In the genomic region with DNA sequence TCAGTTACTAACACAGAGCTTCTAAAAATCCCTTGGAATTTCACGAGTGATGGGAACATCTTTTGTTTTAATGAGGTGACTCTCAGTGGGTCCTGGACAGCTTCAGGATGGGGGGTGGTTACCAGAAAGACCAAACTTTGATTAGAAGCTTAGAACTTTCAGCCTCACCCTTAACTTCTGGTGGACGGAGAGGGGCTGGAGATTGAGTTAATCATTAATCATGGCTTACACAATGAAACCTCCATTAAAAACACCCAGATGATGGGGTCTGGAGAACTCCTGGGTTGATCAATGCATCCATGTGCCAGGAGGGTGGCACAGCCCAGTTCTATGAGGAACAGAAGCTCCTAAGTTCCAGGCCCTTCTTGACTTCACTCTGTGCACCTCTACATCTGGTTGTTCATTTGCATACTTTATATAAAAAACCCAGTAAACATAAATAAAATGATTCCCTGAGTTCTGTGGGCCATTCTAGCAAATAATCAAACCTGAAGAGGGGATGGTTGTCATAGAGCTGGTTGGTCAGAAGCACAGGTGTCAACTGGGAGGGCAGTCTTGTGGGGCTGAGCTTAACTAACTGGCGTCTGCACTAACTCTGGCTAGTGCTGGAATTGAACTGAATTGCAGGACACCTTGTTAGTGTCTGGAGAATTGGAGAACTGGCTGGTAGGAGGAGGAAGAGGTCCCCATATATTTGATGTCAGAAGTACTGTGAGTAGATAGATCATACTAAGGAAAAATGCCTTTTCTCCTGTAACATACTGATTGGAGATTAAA, we compare ENCODE assay signal across 19 cellular contexts. TPM values are rescaled to one million over a fixed set of nuclear protein-coding genes. Genes with fewer than 3 reads are reported as not detected.
A peak's percentile ranks its signal among the peaks of the same experiment; 100 is the strongest.
DNase-seq lines count a peak whose midpoint lies in the region; ATAC-seq and TF ChIP-seq lines count a peak whose summit lies in the region.
"Had no signal": no experiment of that assay in that cellular context is flagged by ENCODE, and none has a peak within 500 bp of the region (broad histone marks: within the 10 kb centered on the region; RNA-seq: fewer than 3 reads in every experiment).

No MANE protein-coding gene starts in this region.

- peak overlapping the region in 5 of 11 experiments; percentile 9 to 29 (median 15); a peak in 5 of 22 replicates for H3K27ac ChIP-seq in BLaER1 treated with 17β-estradiol and CSF1 and Interleukin-3, amounts not matched to agents 10 nM and 100 nM
- no peak overlapping the region for H3K27ac ChIP-seq in SK-N-SH (ENCODE audit: low read depth in 2 of 2, low read length in 1 of 2)
- H3K27ac ChIP-seq: HL-60, PC-9, prostate gland, SJSA1 had no signal

- H3F3A ChIP-seq in SK-N-SH (replicated peaks; ENCODE audit: insufficient read depth) = peaks cover 21% of the 10 kb centered on the region

- H3K79me2 ChIP-seq in SK-N-SH (ENCODE audit: insufficient read depth) = peaks cover 85% of the 10 kb centered on the region

- no peak overlapping the region for H3K4me3 ChIP-seq in BLaER1 treated with 17β-estradiol and CSF1 and Interleukin-3, amounts not matched to agents 10 nM and 100 nM
- H3K4me3 ChIP-seq in foreskin fibroblast (ENCODE audit: low read depth in 1 of 2, low read length in 2 of 2) (no peak overlapping the region), SK-N-SH (ENCODE audit: low read depth in 2 of 2, low read length in 1 of 2) (no peak overlapping the region)
- H3K4me3 ChIP-seq: GM23338, lung, PC-9, prostate gland, SJSA1, tibial nerve had no signal

- H3K9me2 ChIP-seq in SK-N-SH = no peaks in the 10 kb centered on the region

- peak overlapping the region; percentile 25 to 27 for H3K27ac Mint-ChIP-seq in effector memory CD8-positive, alpha-beta T cell
- H3K27ac Mint-ChIP-seq in osteocyte (ENCODE audit: unreplicated experiment) (peak overlapping the region; percentile 37), nephron progenitor cell (no peak overlapping the region)
- H3K27ac Mint-ChIP-seq: GM23338 had no signal

- peaks cover 33 to 88% (median 55%) of the 10 kb centered on the region in 11 experiments; a peak in 20 of 22 replicates for H3K36me3 ChIP-seq in BLaER1 treated with 17β-estradiol and CSF1 and Interleukin-3, amounts not matched to agents 10 nM and 100 nM
- peaks cover 36 to 42% of the 10 kb centered on the region in 2 experiments for H3K36me3 ChIP-seq in SK-N-SH (replicated peaks in 1 of 2; ENCODE audit: control insufficient read depth in 1 of 2, insufficient read depth in 2 of 2, low read length in 1 of 2)
- H3K36me3 ChIP-seq: prostate gland, tibial nerve had no signal

- no peak for DNase-seq in effector memory CD8-positive, alpha-beta T cell
- DNase-seq in osteocyte (ENCODE audit: extremely low spot score, unreplicated experiment) = no peak
- no peak for DNase-seq in foreskin fibroblast
- DNase-seq in SK-N-SH = no peak
- no peak for DNase-seq in nephron progenitor cell
- DNase-seq: activated gamma-delta T cell, cerebellar nuclear complex, NCI-H82, PC-9 had no signal

- peak overlapping the region in 7 of 11 experiments; percentile 0 to 56 (median 27); a peak in 8 of 22 replicates for H3K9ac ChIP-seq in BLaER1 treated with 17β-estradiol and CSF1 and Interleukin-3, amounts not matched to agents 10 nM and 100 nM
- H3K9ac ChIP-seq in SK-N-SH = no peak overlapping the region

- TF ChIP-seq CTCF in osteocyte (IDR thresholded peaks at IDR 0.05) (no peak), foreskin fibroblast (IDR thresholded peaks at IDR 0.05; ENCODE audit: low read depth, low read length) (no peak), SK-N-SH (IDR thresholded peaks at IDR 0.05) (no peak), nephron progenitor cell (IDR thresholded peaks at IDR 0.05) (no peak)

- H3K36me3 Mint-ChIP-seq in effector memory CD8-positive, alpha-beta T cell (ENCODE audit: insufficient read depth) = peaks cover 4% of the 10 kb centered on the region
- H3K36me3 Mint-ChIP-seq in osteocyte (ENCODE audit: unreplicated experiment) (peaks cover 3% of the 10 kb centered on the region), nephron progenitor cell (ENCODE audit: low read depth) (peaks cover 45% of the 10 kb centered on the region)
- H3K36me3 Mint-ChIP-seq: naive B cell had no signal

- H3K4me2 ChIP-seq in BLaER1 treated with 17β-estradiol and CSF1 and Interleukin-3, amounts not matched to agents 10 nM and 100 nM = peak overlapping the region in 10 of 11 experiments; percentile 18 to 81 (median 49); a peak in 9 of 22 replicates
- no peak overlapping the region for H3K4me2 ChIP-seq in SK-N-SH
- H3K4me2 ChIP-seq: GM23338, PC-9 had no signal

- no peak overlapping the region for H3K4me3 Mint-ChIP-seq in effector memory CD8-positive, alpha-beta T cell
- no peak overlapping the region for H3K4me3 Mint-ChIP-seq in osteocyte (ENCODE audit: unreplicated experiment)
- H3K4me3 Mint-ChIP-seq in nephron progenitor cell = no peak overlapping the region
- H3K4me3 Mint-ChIP-seq: GM23338, naive B cell had no signal

- no peaks in the 10 kb centered on the region for H3K27me3 ChIP-seq in BLaER1 treated with 17β-estradiol and CSF1 and Interleukin-3, amounts not matched to agents 10 nM and 100 nM
- H3K27me3 ChIP-seq in SK-N-SH (ENCODE audit: insufficient read depth) = no peaks in the 10 kb centered on the region
- H3K27me3 ChIP-seq: SJSA1, tibial nerve had no signal

- peaks cover 21 to 94% (median 32%) of the 10 kb centered on the region in 10 experiments for H3K4me1 ChIP-seq in BLaER1 treated with 17β-estradiol and CSF1 and Interleukin-3, amounts not matched to agents 10 nM and 100 nM
- H3K4me1 ChIP-seq in SK-N-SH (ENCODE audit: control insufficient read depth in 1 of 2, insufficient read depth in 2 of 2, low read depth in 1 of 2, low read length in 1 of 2) = peaks cover 16 to 29% of the 10 kb centered on the region in 2 experiments; a peak in 3 of 4 replicates
- H3K4me1 ChIP-seq: prostate gland had no signal

- no peak overlapping the region for H2AFZ ChIP-seq in SK-N-SH (ENCODE audit: low read depth)
- H2AFZ ChIP-seq: GM23338, PC-9 had no signal

- no peaks in the 10 kb centered on the region for H3K9me3 ChIP-seq in BLaER1 treated with 17β-estradiol and CSF1 and Interleukin-3, amounts not matched to agents 10 nM and 100 nM (replicated peaks in 1 of 11)
- no peaks in the 10 kb centered on the region for H3K9me3 ChIP-seq in SK-N-SH
- H3K9me3 ChIP-seq: prostate gland, SJSA1, tibial nerve had no signal

- H3K27me3 Mint-ChIP-seq in effector memory CD8-positive, alpha-beta T cell = no peaks in the 10 kb centered on the region
- H3K27me3 Mint-ChIP-seq in osteocyte (ENCODE audit: unreplicated experiment) (no peaks in the 10 kb centered on the region), nephron progenitor cell (ENCODE audit: low read depth, poor library complexity) (no peaks in the 10 kb centered on the region)
- H3K27me3 Mint-ChIP-seq: naive B cell had no signal

- no peak for TF ChIP-seq RAD21 in SK-N-SH (IDR thresholded peaks at IDR 0.05; ENCODE audit: low read length)

- POLR2A ChIA-PET in SK-N-SH (lab: Yijun Ruan, JAX) = no interaction called here

- ATAC-seq in HG02759 (IDR thresholded peaks at IDR 0.05; ENCODE audit: unreplicated experiment) (peak; percentile 15), HG03139 (IDR thresholded peaks at IDR 0.05; ENCODE audit: unreplicated experiment) (no peak)
- no peak for ATAC-seq in effector memory CD8-positive, alpha-beta T cell (replicated peaks)
- ATAC-seq: GM23338 had no signal

- 82% methylated on average over 3 of the region's 3 CpGs for WGBS in SK-N-SH (ENCODE audit: low lambda C conversion rate)

- H3K4me1 Mint-ChIP-seq in effector memory CD8-positive, alpha-beta T cell (ENCODE audit: low read depth in 2 of 2) = peaks cover 9 to 35% of the 10 kb centered on the region in 2 donors
- peaks cover 73% of the 10 kb centered on the region for H3K4me1 Mint-ChIP-seq in osteocyte (ENCODE audit: unreplicated experiment)
- peaks cover 17% of the 10 kb centered on the region for H3K4me1 Mint-ChIP-seq in nephron progenitor cell
- H3K4me1 Mint-ChIP-seq: GM23338 had no signal

- peaks cover 5 to 78% (median 36%) of the 10 kb centered on the region in 11 experiments; a peak in 17 of 22 replicates for H4K20me1 ChIP-seq in BLaER1 treated with 17β-estradiol and CSF1 and Interleukin-3, amounts not matched to agents 10 nM and 100 nM
- peaks cover 17% of the 10 kb centered on the region for H4K20me1 ChIP-seq in SK-N-SH (ENCODE audit: insufficient read depth)

- no peaks in the 10 kb centered on the region for H3K9me3 Mint-ChIP-seq in effector memory CD8-positive, alpha-beta T cell
- H3K9me3 Mint-ChIP-seq in osteocyte (ENCODE audit: unreplicated experiment) (no peaks in the 10 kb centered on the region), nephron progenitor cell (no peaks in the 10 kb centered on the region)
- H3K9me3 Mint-ChIP-seq: GM23338, naive B cell had no signal

- TF ChIP-seq EP300 in SK-N-SH (IDR thresholded peaks at IDR 0.05; ENCODE audit: borderline replicate concordance in 1 of 2, low read depth in 1 of 2, low read length in 1 of 2) = no peak

- CTCF ChIA-PET in SK-N-SH (lab: Yijun Ruan, JAX) = interaction anchor here (0.6 to 1.8 kb wide), 9 partner anchors 10 to 315 kb away, joined by 3 to 5 read pairs (median 4); a partner anchor contains a TSS

TF ChIP-seq in SK-N-SH, 30 proteins besides CTCF, POLR2A, EP300 and RAD21 (continues in another document):
- TF ChIP-seq SMC3 (IDR thresholded peaks at IDR 0.05; ENCODE audit: low read depth, low read length) (no peak), TCF12 (IDR thresholded peaks at IDR 0.05) (no peak), YY1 (IDR thresholded peaks at IDR 0.05; ENCODE audit: low read depth) (no peak), CHD2 (IDR thresholded peaks at IDR 0.05; ENCODE audit: low read length, partially characterized antibody) (no peak), GATA2 (CRISPR knock-in tag; IDR thresholded peaks at IDR 0.05) (no peak), GABPA (IDR thresholded peaks at IDR 0.05; ENCODE audit: low read depth) (no peak), RFX5 (IDR thresholded peaks at IDR 0.05; ENCODE audit: low read length) (no peak), SIN3A (IDR thresholded peaks at IDR 0.05; ENCODE audit: borderline replicate concordance, low read depth, low read length) (no peak), MXI1 (IDR thresholded peaks at IDR 0.05; ENCODE audit: low read depth, low read length) (no peak)

RNA-seq across cellular contexts. Expression of a gene that starts 10.3 kb away (rescaled TPM):
- 35.6 and 37.3 TPM in 2 replicates for total RNA-seq in osteocyte
- polyA plus RNA-seq in SK-N-SH (2012; rRNA removed) = 14.8 and 17.9 TPM in 2 replicates
- 21.2 and 23.7 TPM in 2 replicates for polyA plus RNA-seq in SK-N-SH (2012; cell fraction: cytosol; rRNA removed)
- polyA plus RNA-seq in SK-N-SH (2012; cell fraction: nucleus; rRNA removed) = 11.6 and 15.4 TPM in 2 replicates

RNA-seq across cellular contexts. Expression of a gene that starts 50.2 kb away (rescaled TPM):
- 12.3 and 12.6 TPM in 2 replicates for total RNA-seq in osteocyte
- 6.7 and 7.8 TPM in 2 replicates for polyA plus RNA-seq in SK-N-SH (2012; rRNA removed)
- polyA plus RNA-seq in SK-N-SH (2012; cell fraction: cytosol; rRNA removed) = 6.2 and 7.0 TPM in 2 replicates
- 3.3 and 5.3 TPM in 2 replicates for polyA plus RNA-seq in SK-N-SH (2012; cell fraction: nucleus; rRNA removed)

RNA-seq across cellular contexts. Expression of a gene that starts 52.2 kb away (rescaled TPM):
- total RNA-seq in osteocyte = 0.78 and 0.84 TPM in 2 replicates
- not detected in 2 replicates for polyA plus RNA-seq in SK-N-SH (2012; rRNA removed)
- not detected in 2 replicates for polyA plus RNA-seq in SK-N-SH (2012; cell fraction: cytosol; rRNA removed)
- not detected in 2 replicates for polyA plus RNA-seq in SK-N-SH (2012; cell fraction: nucleus; rRNA removed)
- total RNA-seq: GM23338 had no signal
